ENCODE assay signal across 12 cellular contexts in the genomic region with DNA sequence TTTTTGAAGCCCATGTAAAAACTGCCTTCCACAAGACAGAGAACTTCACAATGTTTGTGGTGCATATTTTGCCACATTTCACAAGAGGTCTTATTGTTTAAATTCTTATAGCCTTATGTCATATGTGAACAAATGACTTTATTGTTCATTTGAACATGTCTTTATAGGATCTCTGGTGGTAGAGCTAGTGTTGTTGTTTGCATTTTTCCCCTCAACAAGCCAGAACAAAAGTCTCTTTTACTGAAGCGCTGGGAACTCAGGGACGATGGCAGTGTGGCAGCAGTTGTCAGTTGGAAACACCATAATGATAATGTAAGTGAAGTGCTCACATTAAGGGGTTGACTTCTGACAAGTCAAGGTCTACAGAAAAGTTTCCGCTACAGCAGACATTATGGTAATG.
DNase-seq lines count a peak whose midpoint lies in the region; ATAC-seq and TF ChIP-seq lines count a peak whose summit lies in the region.
"Had no signal": no experiment of that assay in that cellular context is flagged by ENCODE, and none has a peak within 500 bp of the region (broad histone marks: within the 10 kb centered on the region; RNA-seq: fewer than 3 reads in every experiment).

No MANE protein-coding gene starts in this region.

- peak overlapping the region; percentile 9 for H3K4me2 ChIP-seq in neural cell (ENCODE audit: low read length)

- no peak overlapping the region for H2AFZ ChIP-seq in neural cell (ENCODE audit: low read depth, low read length)

- no peaks in the 10 kb centered on the region for H3K9me3 ChIP-seq in neural cell (ENCODE audit: low read length)
- H3K9me3 ChIP-seq: suprapubic skin had no signal

- TF ChIP-seq CTCF in dorsolateral prefrontal cortex (IDR thresholded peaks at IDR 0.05 in 54 of 56, conservative IDR thresholded peaks at IDR 0.05 in 2 of 56; ENCODE audit: low read depth in 1 of 56, partially characterized antibody in 56 of 56) (peak in 5 of 56 donors; percentile 14 to 36 (median 18)), neural cell (IDR thresholded peaks at IDR 0.05; ENCODE audit: poor library complexity, severe bottlenecking) (no peak)

- peaks cover 12% of the 10 kb centered on the region for H3F3A ChIP-seq in neural cell (ENCODE audit: insufficient read depth, low read length, poor library complexity, severe bottlenecking)

- H3K79me2 ChIP-seq in neural cell (replicated peaks; ENCODE audit: insufficient read depth, low read length), result peaks cover 4% of the 10 kb centered on the region

- peak; percentile 93 for TF ChIP-seq EP300 in neural cell (conservative IDR thresholded peaks at IDR 0.05; ENCODE audit: poor library complexity, severe bottlenecking)

- peak; percentile 37 for TF ChIP-seq RAD21 in neural cell (conservative IDR thresholded peaks at IDR 0.05)

- H3K27me3 ChIP-seq in dorsolateral prefrontal cortex, result no peaks in the 10 kb centered on the region
- H3K27me3 ChIP-seq in neural cell (ENCODE audit: insufficient read depth, low read depth, low read length), result no peaks in the 10 kb centered on the region
- H3K27me3 ChIP-seq: suprapubic skin had no signal

- no peak for ATAC-seq in HG03045 (IDR thresholded peaks at IDR 0.05; ENCODE audit: unreplicated experiment)
- ATAC-seq in GM21529 (IDR thresholded peaks at IDR 0.05; ENCODE audit: unreplicated experiment), result no peak
- no peak for ATAC-seq in HG03469 (IDR thresholded peaks at IDR 0.05; ENCODE audit: unreplicated experiment)
- ATAC-seq: Panc1 had no signal

- no peaks in the 10 kb centered on the region for H4K20me1 ChIP-seq in neural cell (ENCODE audit: insufficient read depth)

- peak overlapping the region in 34 of 59 donors; percentile 0 to 48 (median 21) for H3K4me3 ChIP-seq in dorsolateral prefrontal cortex
- H3K4me3 ChIP-seq in neural cell (ENCODE audit: low read length), result peak overlapping the region; percentile 46
- H3K4me3 ChIP-seq: suprapubic skin had no signal

- peak; percentile 42 for DNase-seq in G401 (ENCODE audit: low spot score)
- peak; percentile 43 for DNase-seq in RPMI7951 (ENCODE audit: low read depth)
- DNase-seq in dorsolateral prefrontal cortex, result peak in 1 of 10 donors; percentile 46
- DNase-seq: CD4-positive, alpha-beta memory T cell; effector CD8-positive, alpha-beta T cell; NCI-H446 treated with DMSO at 0.1 percent for 48 hours had no signal

- intact Hi-C loops in dorsolateral prefrontal cortex (cut with DNase I), result loop anchor here (2.0 to 10.0 kb wide), 5 partner anchors 89 to 223 kb away; partner anchors contain the start of gene BACH2 (in 1 of the 2)

- peak overlapping the region; percentile 30 for H3K9ac ChIP-seq in neural cell (ENCODE audit: low read length)

- H3K27ac ChIP-seq in dorsolateral prefrontal cortex, result peak overlapping the region in 56 of 59 donors; percentile 5 to 91 (median 76)
- peak overlapping the region; percentile 82 for H3K27ac ChIP-seq in neural cell (ENCODE audit: low read length)

- in situ Hi-C loops in G401 (cut with HindIII; ENCODE audit: low sequenced_read_pairs), result no loop called here

- no peaks in the 10 kb centered on the region for H3K9me2 ChIP-seq in neural cell (ENCODE audit: insufficient read depth, low read length)

- H3K36me3 ChIP-seq in neural cell (ENCODE audit: insufficient read depth, low read length), result no peaks in the 10 kb centered on the region
- H3K36me3 ChIP-seq: suprapubic skin had no signal

TF ChIP-seq in neural cell, 6 proteins besides CTCF, POLR2A, EP300 and RAD21:
- TF ChIP-seq TAF1 (IDR thresholded peaks at IDR 0.05; ENCODE audit: low read depth), result no peak
- TF ChIP-seq POLR2AphosphoS5 (IDR thresholded peaks at IDR 0.05), result peak; percentile 90
- TF ChIP-seq EZH2 (IDR thresholded peaks at IDR 0.05; ENCODE audit: borderline replicate concordance, insufficient read depth, low read length, poor library complexity, severe bottlenecking), result no peak
- TF ChIP-seq MXI1 (conservative IDR thresholded peaks at IDR 0.05; ENCODE audit: poor library complexity, severe bottlenecking), result no peak
- peak; percentile 60 for TF ChIP-seq REST (IDR thresholded peaks at IDR 0.05; ENCODE audit: borderline replicate concordance)
